10 cellular contexts compared by ENCODE assay signal in the genomic region with DNA sequence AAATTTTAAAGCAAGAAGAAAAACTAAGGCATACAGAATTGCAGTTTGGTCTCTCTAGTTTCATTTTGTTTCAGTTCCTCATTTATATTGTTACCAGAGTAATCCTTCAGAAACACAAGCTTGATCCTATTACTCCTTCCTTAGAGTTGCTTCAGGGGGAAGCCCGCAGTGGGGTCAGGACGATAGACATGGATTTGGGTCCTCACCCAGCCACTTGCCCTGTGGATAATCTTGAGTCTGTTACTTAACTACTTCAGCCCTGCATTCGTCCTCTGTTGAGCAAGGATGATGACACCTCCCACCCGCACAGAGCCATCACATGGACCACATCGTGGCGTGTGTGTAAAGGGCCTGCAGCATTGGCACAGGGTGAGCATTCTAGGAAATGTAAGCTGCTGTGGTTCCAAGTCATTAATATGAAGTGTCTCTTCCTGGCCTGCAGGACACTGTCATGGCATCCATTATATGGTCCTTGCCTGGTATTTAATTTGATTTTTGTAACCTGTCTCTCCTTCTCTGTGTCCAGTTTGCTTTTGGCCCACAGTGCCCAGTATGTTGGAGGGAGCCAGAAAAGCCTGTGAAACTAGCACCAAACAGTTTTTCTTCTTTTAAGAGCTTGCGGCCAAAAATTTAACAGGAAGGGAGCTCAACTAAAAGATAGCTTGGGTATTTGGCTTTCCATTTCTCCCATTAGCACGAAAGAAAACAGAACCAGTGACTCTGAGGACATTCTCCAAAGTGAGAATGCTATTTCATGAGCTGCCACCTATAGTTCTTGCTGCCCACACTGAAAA.
DNase-seq lines count a peak whose midpoint lies in the region; ATAC-seq, FAIRE-seq and TF ChIP-seq lines count a peak whose summit lies in the region.
"Had no signal": no experiment of that assay in that cellular context is flagged by ENCODE, and none has a peak within 500 bp of the region (broad histone marks: within the 10 kb centered on the region; RNA-seq: fewer than 3 reads in every experiment).

No MANE protein-coding gene starts in this region.

- peak overlapping the region; percentile 44 for H3K27ac ChIP-seq in angular gyrus (ENCODE audit: low read depth, low read length)

- DNase-seq in omental fat pad (ENCODE audit: low spot score) (no peak), NCI-H1417 (lab: John Stamatoyannopoulos, UW) (no peak), NCI-H2227 treated with DMSO at 0.1 percent for 48 hours (lab: John Stamatoyannopoulos, UW) (no peak), frontal cortex (ENCODE audit: low spot score in 2 of 2) (no peak)
- DNase-seq: activated effector memory CD4-positive, alpha-beta T cell treated with Interleukin-2 at 50 U/mL for 16 hours; DND-41 had no signal

- ATAC-seq in GM18498 (IDR thresholded peaks at IDR 0.05; ENCODE audit: unreplicated experiment) (peak; percentile 55), HG03025 (IDR thresholded peaks at IDR 0.05; ENCODE audit: low FRiP score, unreplicated experiment) (peak; percentile 46), omental fat pad (ENCODE audit: low FRiP score) (peak; percentile 48), GM18907 (IDR thresholded peaks at IDR 0.05; ENCODE audit: unreplicated experiment) (no peak)

- no peak for TF ChIP-seq CTCF in omental fat pad (IDR thresholded peaks at IDR 0.05)

- no peak for FAIRE-seq in frontal cortex (lab: Jason Lieb, UNC)
